Comparison of ENCODE assay signal across 20 cellular contexts in genomic region chr19:31818740-31819228, GRCh38.
A peak's percentile ranks its signal among the peaks of the same experiment; 100 is the strongest.
DNase-seq lines count a peak whose midpoint lies in the region; ATAC-seq and TF ChIP-seq lines count a peak whose summit lies in the region.
"Had no signal": no experiment of that assay in that cellular context is flagged by ENCODE, and none has a peak within 500 bp of the region (broad histone marks: within the 10 kb centered on the region; RNA-seq: fewer than 3 reads in every experiment).

No MANE protein-coding gene starts in this region.

- H3K27me3 ChIP-seq in BLaER1 (no peaks in the 10 kb centered on the region), lower lobe of right lung (ENCODE audit: low read depth) (no peaks in the 10 kb centered on the region)

- no peaks in the 10 kb centered on the region for H4K20me1 ChIP-seq in BLaER1

- H3K36me3 ChIP-seq in BLaER1: no peaks in the 10 kb centered on the region
- no peaks in the 10 kb centered on the region for H3K36me3 ChIP-seq in lower lobe of right lung

- H3K4me1 Mint-ChIP-seq in WTC11: peaks cover 20% of the 10 kb centered on the region
- no peaks in the 10 kb centered on the region for H3K4me1 Mint-ChIP-seq in activated T-helper 2 cell treated with anti-CD3 and anti-CD28 coated beads, Interferon-gamma antibody, Interleukin-2, Interleukin-4, amounts not matched to agents 10 μg/mL and 5 μg/mL and 100 μg/mL, durations not matched to agents 14 hours and 24 hours and 36 hours (ENCODE audit: low read depth)

- ATAC-seq in WTC11 (no peak; the same call in 1 of the 2 replicates), HG02642 (IDR thresholded peaks at IDR 0.05; ENCODE audit: poor library complexity, unreplicated experiment) (no peak), HG03280 (IDR thresholded peaks at IDR 0.05; ENCODE audit: unreplicated experiment) (no peak), lower lobe of right lung (no peak)

- H3K4me3 ChIP-seq in BLaER1 (no peak overlapping the region), lower lobe of right lung (no peak overlapping the region)

- H3K4me2 ChIP-seq in BLaER1: peak overlapping the region; percentile 42

- H3K27me3 Mint-ChIP-seq in WTC11 (ENCODE audit: low read depth): no peaks in the 10 kb centered on the region; the same call in 1 of the 2 replicates
- H3K27me3 Mint-ChIP-seq in activated T-helper 2 cell treated with anti-CD3 and anti-CD28 coated beads, Interferon-gamma antibody, Interleukin-2, Interleukin-4, amounts not matched to agents 10 μg/mL and 5 μg/mL and 100 μg/mL, durations not matched to agents 14 hours and 24 hours and 36 hours (ENCODE audit: low read depth): no peaks in the 10 kb centered on the region
- H3K27me3 Mint-ChIP-seq: CD4-positive, alpha-beta T cell had no signal

- H3K9ac ChIP-seq in BLaER1: no peak overlapping the region

- DNase-seq in WTC11 (ENCODE audit: low spot score): no peak
- DNase-seq in iPS DF 19.7 (ENCODE audit: low read depth, low spot score): peak; percentile 20
- peak; percentile 4 for DNase-seq in middle frontal gyrus (ENCODE audit: extremely low spot score, low spot score)
- DNase-seq in activated T-helper 2 cell treated with anti-CD3 and anti-CD28 coated beads, Interferon-gamma antibody, Interleukin-2, Interleukin-4, amounts not matched to agents 10 μg/mL and 5 μg/mL and 100 μg/mL, durations not matched to agents 14 hours and 24 hours and 36 hours (ENCODE audit: low spot score): no peak
- no peak for DNase-seq in lower lobe of right lung
- DNase-seq: CD4-positive, alpha-beta T cell; EL; H7; KG1; NCI-H1092 treated with DMSO at 0.1 percent for 48 hours; NCI-H1694; NCI-H2107; NCI-H226; NCI-H526 treated with DMSO at 0.1 percent for 48 hours; OCI-M1; SHP77 treated with DMSO at 0.1 percent for 48 hours had no signal

- peaks cover 7% of the 10 kb centered on the region for H3K9me3 Mint-ChIP-seq in WTC11
- peaks cover 16% of the 10 kb centered on the region for H3K9me3 Mint-ChIP-seq in activated T-helper 2 cell treated with anti-CD3 and anti-CD28 coated beads, Interferon-gamma antibody, Interleukin-2, Interleukin-4, amounts not matched to agents 10 μg/mL and 5 μg/mL and 100 μg/mL, durations not matched to agents 14 hours and 24 hours and 36 hours
- H3K9me3 Mint-ChIP-seq: CD4-positive, alpha-beta T cell had no signal

- intact Hi-C loops in activated T-helper 2 cell treated with anti-CD3 and anti-CD28 coated beads, Interferon-gamma antibody, Interleukin-2, Interleukin-4, amounts not matched to agents 10 μg/mL and 5 μg/mL and 100 μg/mL, durations not matched to agents 14 hours and 24 hours and 36 hours (cut with micrococcal nuclease): no loop called here
- intact Hi-C loops in lower lobe of right lung (cut with DNase I): no loop called here

- POLR2A ChIA-PET in WTC11 (lab: Charles Lee): no interaction called here

- TF ChIP-seq CTCF in WTC11 (IDR thresholded peaks at IDR 0.05) (no peak), lower lobe of right lung (IDR thresholded peaks at IDR 0.05) (no peak)

- H3K27ac ChIP-seq in BLaER1: 0 out of 2 replicates have a peak overlapping the region, but pooled peaks have one; percentile 18
- no peak overlapping the region for H3K27ac ChIP-seq in lower lobe of right lung
- H3K27ac ChIP-seq: HL-60 had no signal

- H3K27ac Mint-ChIP-seq in WTC11: peak overlapping the region; percentile 68
- H3K27ac Mint-ChIP-seq in activated T-helper 2 cell treated with anti-CD3 and anti-CD28 coated beads, Interferon-gamma antibody, Interleukin-2, Interleukin-4, amounts not matched to agents 10 μg/mL and 5 μg/mL and 100 μg/mL, durations not matched to agents 14 hours and 24 hours and 36 hours: no peak overlapping the region
- H3K27ac Mint-ChIP-seq: CD4-positive, alpha-beta T cell had no signal

- H3K9me3 ChIP-seq in BLaER1 (0 out of 2 replicates have a peak, but pooled peaks cover 9% of the 10 kb centered on the region), lower lobe of right lung (no peaks in the 10 kb centered on the region)

- CTCF ChIA-PET in WTC11 (lab: Charles Lee): interaction anchor here (1.0 kb wide), 1 partner anchor 405 kb away, joined by 4 read pairs; no protein-coding TSS in a partner anchor

- no peaks in the 10 kb centered on the region for H3K36me3 Mint-ChIP-seq in WTC11
- H3K36me3 Mint-ChIP-seq in activated T-helper 2 cell treated with anti-CD3 and anti-CD28 coated beads, Interferon-gamma antibody, Interleukin-2, Interleukin-4, amounts not matched to agents 10 μg/mL and 5 μg/mL and 100 μg/mL, durations not matched to agents 14 hours and 24 hours and 36 hours (ENCODE audit: low read depth): no peaks in the 10 kb centered on the region

- no peak overlapping the region for H3K4me3 Mint-ChIP-seq in WTC11
- H3K4me3 Mint-ChIP-seq in activated T-helper 2 cell treated with anti-CD3 and anti-CD28 coated beads, Interferon-gamma antibody, Interleukin-2, Interleukin-4, amounts not matched to agents 10 μg/mL and 5 μg/mL and 100 μg/mL, durations not matched to agents 14 hours and 24 hours and 36 hours (ENCODE audit: low read depth): no peak overlapping the region
- H3K4me3 Mint-ChIP-seq: CD4-positive, alpha-beta T cell had no signal

- H3K4me1 ChIP-seq in BLaER1 (peaks cover 18% of the 10 kb centered on the region), lower lobe of right lung (peaks cover 8% of the 10 kb centered on the region)

TF ChIP-seq in WTC11, 78 proteins besides CTCF, POLR2A, EP300 and RAD21:
- TF ChIP-seq TP53 (CRISPR knock-in tag; IDR thresholded peaks at IDR 0.05) (no peak), ZBTB43 (CRISPR knock-in tag; IDR thresholded peaks at IDR 0.05) (peak; percentile 88; the same call in 1 of the 2 replicates)

Comparison
In these comparisons a context has a peak if more than half of its experiments do, and no peak if none do; other contexts are left out.
1. DNase-seq: peak in iPS DF 19.7 (single experiment) and middle frontal gyrus (single experiment); none in WTC11 (single experiment), activated T-helper 2 cell treated with anti-CD3 and anti-CD28 coated beads, Interferon-gamma antibody, Interleukin-2, Interleukin-4, amounts not matched to agents 10 μg/mL and 5 μg/mL and 100 μg/mL, durations not matched to agents 14 hours and 24 hours and 36 hours (single experiment) and lower lobe of right lung (single experiment).